ENCODE assay signal across 1 cellular context in genomic region chr2:160271166-160272086, GRCh38.
TF ChIP-seq lines count a peak whose summit lies in the region.

No MANE protein-coding gene starts in this region.

TF ChIP-seq in GM23338, 12 proteins besides CTCF, POLR2A, EP300 and RAD21 (continued from another document):
- TF ChIP-seq ZNF462 (CRISPR knock-in tag; IDR thresholded peaks at IDR 0.05): no peak
- no peak for TF ChIP-seq JUNB (IDR thresholded peaks at IDR 0.05; ENCODE audit: unreplicated experiment)
- TF ChIP-seq ZNF114 (CRISPR knock-in tag; IDR thresholded peaks at IDR 0.05): no peak
- TF ChIP-seq, protein P1, sequence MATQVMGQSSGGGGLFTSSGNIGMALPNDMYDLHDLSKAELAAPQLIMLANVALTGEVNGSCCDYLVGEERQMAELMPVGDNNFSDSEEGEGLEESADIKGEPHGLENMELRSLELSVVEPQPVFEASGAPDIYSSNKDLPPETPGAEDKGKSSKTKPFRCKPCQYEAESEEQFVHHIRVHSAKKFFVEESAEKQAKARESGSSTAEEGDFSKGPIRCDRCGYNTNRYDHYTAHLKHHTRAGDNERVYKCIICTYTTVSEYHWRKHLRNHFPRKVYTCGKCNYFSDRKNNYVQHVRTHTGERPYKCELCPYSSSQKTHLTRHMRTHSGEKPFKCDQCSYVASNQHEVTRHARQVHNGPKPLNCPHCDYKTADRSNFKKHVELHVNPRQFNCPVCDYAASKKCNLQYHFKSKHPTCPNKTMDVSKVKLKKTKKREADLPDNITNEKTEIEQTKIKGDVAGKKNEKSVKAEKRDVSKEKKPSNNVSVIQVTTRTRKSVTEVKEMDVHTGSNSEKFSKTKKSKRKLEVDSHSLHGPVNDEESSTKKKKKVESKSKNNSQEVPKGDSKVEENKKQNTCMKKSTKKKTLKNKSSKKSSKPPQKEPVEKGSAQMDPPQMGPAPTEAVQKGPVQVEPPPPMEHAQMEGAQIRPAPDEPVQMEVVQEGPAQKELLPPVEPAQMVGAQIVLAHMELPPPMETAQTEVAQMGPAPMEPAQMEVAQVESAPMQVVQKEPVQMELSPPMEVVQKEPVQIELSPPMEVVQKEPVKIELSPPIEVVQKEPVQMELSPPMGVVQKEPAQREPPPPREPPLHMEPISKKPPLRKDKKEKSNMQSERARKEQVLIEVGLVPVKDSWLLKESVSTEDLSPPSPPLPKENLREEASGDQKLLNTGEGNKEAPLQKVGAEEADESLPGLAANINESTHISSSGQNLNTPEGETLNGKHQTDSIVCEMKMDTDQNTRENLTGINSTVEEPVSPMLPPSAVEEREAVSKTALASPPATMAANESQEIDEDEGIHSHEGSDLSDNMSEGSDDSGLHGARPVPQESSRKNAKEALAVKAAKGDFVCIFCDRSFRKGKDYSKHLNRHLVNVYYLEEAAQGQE (IDR thresholded peaks at IDR 0.05; ENCODE audit: unreplicated experiment): no peak
